1 cellular context compared by ENCODE assay signal in genomic region chr1:45512641-45513054, GRCh38.
TF ChIP-seq lines count a peak whose summit lies in the region.

No MANE protein-coding gene starts in this region.

TF ChIP-seq in IMR-90, 13 proteins besides CTCF, POLR2A, EP300 and RAD21 (continued from another document):
- TF ChIP-seq ELK1 (IDR thresholded peaks at IDR 0.05; ENCODE audit: borderline replicate concordance, low read depth, low read length) (no peak), BHLHE40 (IDR thresholded peaks at IDR 0.05; ENCODE audit: low read depth, low read length) (no peak), FOS (IDR thresholded peaks at IDR 0.05; ENCODE audit: low read depth, low read length) (peak; percentile 14; the same call in 1 of the 2 replicates), CHD1 (IDR thresholded peaks at IDR 0.05; ENCODE audit: low read depth, low read length) (no peak)
